29 cellular contexts compared by ENCODE assay signal in genomic region chr5:625516-625915, GRCh38.
"Had no signal": no experiment of that assay in that cellular context is flagged by ENCODE, and none has a peak within 500 bp of the region (broad histone marks: within the 10 kb centered on the region; RNA-seq: fewer than 3 reads in every experiment).

No MANE protein-coding gene starts in this region.

- H3K27me3 Mint-ChIP-seq: activated CD4-positive, alpha-beta memory T cell treated with anti-CD3 and anti-CD28 coated beads, Interleukin-2, amount 10 ng/mL, durations not matched to agents 7 days and 5 days; activated CD4-positive, alpha-beta T cell treated with anti-CD3 and anti-CD28 coated beads, Interleukin-2, amount 10 ng/mL, durations not matched to agents 24 days and 14 days; activated naive CD4-positive, alpha-beta T cell treated with anti-CD3 and anti-CD28 coated beads, Interleukin-2, amount 50 U/mL, for 24 hours; activated T-cell treated with anti-CD3 and anti-CD28 coated beads, Interleukin-2, amount 50 U/mL, for 24 hours; brain; effector memory CD8-positive, alpha-beta T cell; naive thymus-derived CD4-positive, alpha-beta T cell had no signal

- H3K27me3 ChIP-seq: adrenal gland, ascending aorta, cardiac muscle cell, gastrocnemius medialis, neutrophil, ovary, suprapubic skin, tibial artery had no signal

- H3K4me3 ChIP-seq: adrenal gland, ascending aorta, cardiac muscle cell, gastrocnemius medialis, ovary, psoas muscle, smooth muscle cell, suprapubic skin, tibial artery had no signal

- H3K4me1 Mint-ChIP-seq: activated CD4-positive, alpha-beta memory T cell treated with anti-CD3 and anti-CD28 coated beads, Interleukin-2, amount 10 ng/mL, durations not matched to agents 7 days and 5 days; activated CD4-positive, alpha-beta T cell treated with anti-CD3 and anti-CD28 coated beads, Interleukin-2, amount 10 ng/mL, durations not matched to agents 24 days and 14 days; activated naive CD4-positive, alpha-beta T cell treated with anti-CD3 and anti-CD28 coated beads, Interleukin-2, amount 50 U/mL, for 24 hours; brain; immature natural killer cell; mesothelial cell of epicardium had no signal

- ATAC-seq: effector memory CD8-positive, alpha-beta T cell; gastrocnemius medialis; left lobe of liver; naive thymus-derived CD4-positive, alpha-beta T cell; psoas muscle had no signal

- H3K4me3 Mint-ChIP-seq: activated CD4-positive, alpha-beta memory T cell treated with anti-CD3 and anti-CD28 coated beads, Interleukin-2, amount 10 ng/mL, durations not matched to agents 7 days and 5 days; activated CD4-positive, alpha-beta T cell treated with anti-CD3 and anti-CD28 coated beads, Interleukin-2, amount 10 ng/mL, durations not matched to agents 24 days and 14 days; activated naive CD4-positive, alpha-beta T cell treated with anti-CD3 and anti-CD28 coated beads, Interleukin-2, amount 50 U/mL, for 24 hours; activated T-cell treated with anti-CD3 and anti-CD28 coated beads, Interleukin-2, amount 50 U/mL, for 24 hours; brain; effector memory CD8-positive, alpha-beta T cell; immature natural killer cell; mesothelial cell of epicardium had no signal

- H3K4me1 ChIP-seq: adrenal gland, ascending aorta, gastrocnemius medialis, psoas muscle, suprapubic skin, tibial artery had no signal

- H3K27ac ChIP-seq: adrenal gland, ascending aorta, cardiac muscle cell, gastrocnemius medialis, neutrophil, ovary, psoas muscle, suprapubic skin, tibial artery had no signal

- H3K9me3 Mint-ChIP-seq: activated CD4-positive, alpha-beta memory T cell treated with anti-CD3 and anti-CD28 coated beads, Interleukin-2, amount 10 ng/mL, durations not matched to agents 7 days and 5 days; activated CD4-positive, alpha-beta T cell treated with anti-CD3 and anti-CD28 coated beads, Interleukin-2, amount 10 ng/mL, durations not matched to agents 24 days and 14 days; activated naive CD4-positive, alpha-beta T cell treated with anti-CD3 and anti-CD28 coated beads, Interleukin-2, amount 50 U/mL, for 24 hours; activated T-cell treated with anti-CD3 and anti-CD28 coated beads, Interleukin-2, amount 50 U/mL, for 24 hours; brain; effector memory CD8-positive, alpha-beta T cell; immature natural killer cell; mesothelial cell of epicardium; naive thymus-derived CD4-positive, alpha-beta T cell had no signal

- DNase-seq: activated CD4-positive, alpha-beta memory T cell treated with anti-CD3 and anti-CD28 coated beads, Interleukin-2, amount 10 ng/mL, durations not matched to agents 7 days and 5 days; activated CD4-positive, alpha-beta T cell treated with anti-CD3 and anti-CD28 coated beads, Interleukin-2, amount 10 ng/mL, durations not matched to agents 24 days and 14 days; activated CD4-positive, CD25-positive, alpha-beta regulatory T cell treated with anti-CD3 and anti-CD28 coated beads, Interleukin-2, amount 50 U/mL, for 72 hours; activated CD8-positive, alpha-beta memory T cell treated with anti-CD3 and anti-CD28 coated beads, Interleukin-2, amount 50 U/mL, for 48 hours; activated gamma-delta T cell treated with Interleukin-2 at 50 U/mL for 16 hours; activated T-cell treated with anti-CD3 and anti-CD28 coated beads, Interleukin-2, amount 50 U/mL, for 24 hours; cortex of kidney; effector memory CD8-positive, alpha-beta T cell; erythroblast; gastrocnemius medialis; hippocampal formation; immature natural killer cell; naive thymus-derived CD4-positive, alpha-beta T cell; ovary; stimulated activated CD4-positive, alpha-beta T cell treated with anti-CD3 and anti-CD28 coated beads, Interleukin-15, amount 100 ng/mL, for 24 hours; stimulated activated naive CD4-positive, alpha-beta T cell; T-helper 2 cell had no signal

- H3K9me3 ChIP-seq: adrenal gland, ascending aorta, gastrocnemius medialis, neutrophil, ovary, psoas muscle, suprapubic skin, tibial artery had no signal

- H3K36me3 ChIP-seq: gastrocnemius medialis, ovary had no signal

- H3K27ac Mint-ChIP-seq: activated CD4-positive, alpha-beta memory T cell treated with anti-CD3 and anti-CD28 coated beads, Interleukin-2, amount 10 ng/mL, durations not matched to agents 7 days and 5 days; activated CD4-positive, alpha-beta T cell treated with anti-CD3 and anti-CD28 coated beads, Interleukin-2, amount 10 ng/mL, durations not matched to agents 24 days and 14 days; activated naive CD4-positive, alpha-beta T cell treated with anti-CD3 and anti-CD28 coated beads, Interleukin-2, amount 50 U/mL, for 24 hours; activated T-cell treated with anti-CD3 and anti-CD28 coated beads, Interleukin-2, amount 50 U/mL, for 24 hours; brain; effector memory CD8-positive, alpha-beta T cell; immature natural killer cell; mesothelial cell of epicardium; naive thymus-derived CD4-positive, alpha-beta T cell had no signal

- H3K4me2 ChIP-seq: smooth muscle cell had no signal

- H3K36me3 Mint-ChIP-seq: activated naive CD4-positive, alpha-beta T cell treated with anti-CD3 and anti-CD28 coated beads, Interleukin-2, amount 50 U/mL, for 24 hours had no signal
